In the genomic region with DNA sequence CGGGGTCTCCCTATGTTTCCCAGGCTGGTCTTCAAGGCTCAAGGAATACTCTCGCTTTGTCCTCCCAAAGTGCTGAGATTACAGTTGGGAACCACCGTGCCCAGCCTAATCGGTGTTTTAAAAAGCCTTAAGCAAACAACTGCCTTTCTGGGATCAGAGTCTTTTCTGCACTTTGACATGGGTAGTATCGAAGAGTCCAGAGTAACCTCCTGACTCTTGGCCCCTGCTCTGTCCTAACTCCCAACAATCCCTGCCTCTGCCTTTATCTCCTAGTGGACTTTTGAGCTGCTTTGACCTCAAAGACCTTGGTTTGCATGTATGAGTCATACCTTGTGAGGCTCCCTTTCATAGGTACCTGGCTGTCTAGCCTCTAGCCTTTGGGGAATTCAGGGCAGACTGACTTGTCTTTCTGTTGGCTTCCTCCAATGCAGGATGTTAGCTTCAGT, we compare ENCODE assay signal across 9 cellular contexts. TPM values are rescaled to one million over a fixed set of nuclear protein-coding genes. Genes with fewer than 3 reads are reported as not detected.
DNase-seq lines count a peak whose midpoint lies in the region; ATAC-seq and TF ChIP-seq lines count a peak whose summit lies in the region.
"Had no signal": no experiment of that assay in that cellular context is flagged by ENCODE, and none has a peak within 500 bp of the region (broad histone marks: within the 10 kb centered on the region; RNA-seq: fewer than 3 reads in every experiment).

No MANE protein-coding gene starts in this region.

- H3K27ac Mint-ChIP-seq in WTC11 = no peak overlapping the region

- H3K27me3 Mint-ChIP-seq in WTC11 (ENCODE audit: low read depth) = no peaks in the 10 kb centered on the region

- H2AFZ ChIP-seq in smooth muscle cell (ENCODE audit: low read depth) = no peak overlapping the region

- no peaks in the 10 kb centered on the region for H3K9me3 ChIP-seq in smooth muscle cell (replicated peaks; ENCODE audit: low read depth)
- H3K9me3 ChIP-seq: heart left ventricle had no signal

- no peaks in the 10 kb centered on the region for H3K9me3 Mint-ChIP-seq in WTC11

- ATAC-seq in GM18873 (IDR thresholded peaks at IDR 0.05; ENCODE audit: low FRiP score, unreplicated experiment) (peak; percentile 62), HG03039 (IDR thresholded peaks at IDR 0.05; ENCODE audit: unreplicated experiment) (peak; percentile 69), WTC11 (peak; percentile 78)

- peaks cover 19% of the 10 kb centered on the region for H3F3A ChIP-seq in smooth muscle cell (ENCODE audit: low read depth)

- no peaks in the 10 kb centered on the region for H3K36me3 Mint-ChIP-seq in WTC11

- H4K20me1 ChIP-seq in smooth muscle cell (ENCODE audit: low read depth) = peaks cover 3% of the 10 kb centered on the region

- H3K27ac ChIP-seq in smooth muscle cell (ENCODE audit: low read depth) = peak overlapping the region; percentile 82
- H3K27ac ChIP-seq: heart left ventricle had no signal

- no peaks in the 10 kb centered on the region for H3K36me3 ChIP-seq in smooth muscle cell (ENCODE audit: low read depth)

- H3K9ac ChIP-seq in smooth muscle cell (ENCODE audit: low read depth) = no peak overlapping the region

- H3K4me3 ChIP-seq in smooth muscle cell = no peak overlapping the region
- H3K4me3 ChIP-seq: heart left ventricle had no signal

- H3K79me2 ChIP-seq in smooth muscle cell (ENCODE audit: low read depth) = peaks cover 4% of the 10 kb centered on the region

- H3K4me1 Mint-ChIP-seq in WTC11 = peaks cover 4% of the 10 kb centered on the region

- DNase-seq in WTC11 (ENCODE audit: low spot score) (no peak), smooth muscle cell (lab: John Stamatoyannopoulos, UW; ENCODE audit: unreplicated experiment) (no peak), cerebellum (ENCODE audit: low spot score) (no peak)
- DNase-seq in effector CD8-positive, alpha-beta T cell (lab: John Stamatoyannopoulos, UW) = no peak
- no peak for DNase-seq in activated CD4-positive, alpha-beta T cell treated with anti-CD3 and anti-CD28 coated beads, Interleukin-2, amount 50 U/mL, for 1 hour
- no peak for DNase-seq in activated T-cell treated with anti-CD3 and anti-CD28 coated beads, Interleukin-2, amount 50 U/mL, for 1 hour
- DNase-seq: heart left ventricle had no signal

- CTCF ChIA-PET in WTC11 (lab: Charles Lee) = interaction anchor here (0.5 to 1.6 kb wide), 4 partner anchors 31 to 117 kb away, joined by 3 to 7 read pairs (median 4); no protein-coding TSS in a partner anchor

- POLR2A ChIA-PET in WTC11 (lab: Charles Lee) = no interaction called here

- WGBS in smooth muscle cell (ENCODE audit: low lambda C conversion rate) = 79% methylated on average over 5 of the region's 5 CpGs

- H3K4me2 ChIP-seq in smooth muscle cell = no peak overlapping the region

- H3K4me3 Mint-ChIP-seq in WTC11 = no peak overlapping the region

- no peak for TF ChIP-seq CTCF in WTC11 (IDR thresholded peaks at IDR 0.05)
- TF ChIP-seq CTCF in smooth muscle cell (IDR thresholded peaks at IDR 0.05; ENCODE audit: borderline replicate concordance, insufficient read depth, poor library complexity, severe bottlenecking) = no peak

- no peaks in the 10 kb centered on the region for H3K4me1 ChIP-seq in smooth muscle cell (ENCODE audit: low read depth)

- H3K27me3 ChIP-seq in smooth muscle cell (ENCODE audit: low read depth) = no peaks in the 10 kb centered on the region
- H3K27me3 ChIP-seq: heart left ventricle had no signal

TF ChIP-seq in WTC11, 78 proteins besides CTCF, POLR2A, EP300 and RAD21:
- TF ChIP-seq GABPB1 (CRISPR knock-in tag; IDR thresholded peaks at IDR 0.05) = peak; percentile 48; the same call in 1 of the 2 replicates
- TF ChIP-seq ZNF138 (CRISPR knock-in tag; conservative IDR thresholded peaks at IDR 0.05) = no peak

RNA-seq across cellular contexts. Expression of a gene that starts 21.0 kb away (rescaled TPM):
- total RNA-seq in WTC11 (2021) (25.9 to 27.7 TPM (median 26.1 TPM) in 3 replicates), smooth muscle cell (25.7 and 28.3 TPM in 2 replicates), cerebellum (35.4 TPM)
- polyA plus RNA-seq in smooth muscle cell = 9.5 and 12.3 TPM in 2 replicates
